In the genomic region with DNA sequence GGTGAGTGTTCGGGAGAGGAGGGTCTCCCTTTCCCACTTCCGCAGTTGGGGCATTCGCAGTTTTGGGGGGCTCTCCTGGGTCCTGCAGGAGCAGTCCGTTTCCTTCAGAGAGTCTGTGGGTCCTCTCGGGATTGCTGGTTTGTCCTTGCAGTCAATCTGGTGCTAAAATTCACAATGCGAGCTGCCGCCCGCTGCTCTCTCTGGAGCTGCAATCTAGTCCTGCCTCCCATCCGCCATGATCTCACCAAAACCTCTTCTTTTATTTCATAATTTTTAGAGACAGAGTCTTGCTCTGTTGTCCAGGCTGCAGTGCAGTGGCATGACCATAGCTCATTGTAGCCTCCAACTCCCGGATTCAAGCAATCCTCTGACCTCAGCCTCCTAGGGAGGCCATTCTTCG, we compare ENCODE assay signal across 22 cellular contexts. TPM values are rescaled to one million over a fixed set of nuclear protein-coding genes. Genes with fewer than 3 reads are reported as not detected.
A peak's percentile ranks its signal among the peaks of the same experiment; 100 is the strongest.
DNase-seq lines count a peak whose midpoint lies in the region; ATAC-seq, FAIRE-seq and TF ChIP-seq lines count a peak whose summit lies in the region.
"Had no signal": no experiment of that assay in that cellular context is flagged by ENCODE, and none has a peak within 500 bp of the region (broad histone marks: within the 10 kb centered on the region; RNA-seq: fewer than 3 reads in every experiment).

No MANE protein-coding gene starts in this region.

- H3K4me1 ChIP-seq in ES-I3 (ENCODE audit: insufficient read depth, low read length) (no peaks in the 10 kb centered on the region), GM12878 (ENCODE audit: control insufficient read depth, insufficient read depth, low read length) (no peaks in the 10 kb centered on the region)
- H3K4me1 ChIP-seq: BE2C, breast epithelium, gastroesophageal sphincter, tibial nerve had no signal

- no peak overlapping the region for H3K4me3 ChIP-seq in GM12878
- H3K4me3 ChIP-seq: breast epithelium, gastroesophageal sphincter, lung, tibial nerve had no signal

- no peak for TF ChIP-seq EP300 in GM12878 (IDR thresholded peaks at IDR 0.05; ENCODE audit: borderline replicate concordance in 1 of 2, control insufficient read depth in 1 of 2, low read depth in 2 of 2, low read length in 2 of 2)

- TF ChIP-seq CTCF in GM12878 (IDR thresholded peaks at IDR 0.05 in 2 of 3, conservative IDR thresholded peaks at IDR 0.05 in 1 of 3; ENCODE audit: control insufficient read depth in 2 of 3, extremely low read depth in 1 of 3, insufficient read depth in 1 of 3, low read depth in 3 of 3, low read length in 3 of 3) (no peak), natural killer cell (IDR thresholded peaks at IDR 0.05) (no peak)

- no peaks in the 10 kb centered on the region for H3K36me3 Mint-ChIP-seq in T-helper 2 cell treated with Interferon-gamma antibody and Interleukin-4, amounts not matched to agents 5 μg/mL and 100 μg/mL, for 36 hours (ENCODE audit: low read depth)
- H3K36me3 Mint-ChIP-seq in natural killer cell, result no peaks in the 10 kb centered on the region

- no peak overlapping the region for H3K27ac Mint-ChIP-seq in T-helper 2 cell treated with Interferon-gamma antibody and Interleukin-4, amounts not matched to agents 5 μg/mL and 100 μg/mL, for 36 hours
- no peak overlapping the region for H3K27ac Mint-ChIP-seq in natural killer cell
- H3K27ac Mint-ChIP-seq: activated naive CD8-positive, alpha-beta T cell had no signal

- in situ Hi-C loops in GM12878 (cut with MboI), result no loop called here

- no peaks in the 10 kb centered on the region for H3K27me3 Mint-ChIP-seq in T-helper 2 cell treated with Interferon-gamma antibody and Interleukin-4, amounts not matched to agents 5 μg/mL and 100 μg/mL, for 36 hours (ENCODE audit: low read depth)
- H3K27me3 Mint-ChIP-seq in natural killer cell (ENCODE audit: low read depth in 2 of 2), result no peaks in the 10 kb centered on the region
- H3K27me3 Mint-ChIP-seq: activated naive CD8-positive, alpha-beta T cell; naive thymus-derived CD4-positive, alpha-beta T cell had no signal

- no peak for DNase-seq in T-helper 2 cell treated with Interferon-gamma antibody and Interleukin-4, amounts not matched to agents 5 μg/mL and 100 μg/mL, for 36 hours (ENCODE audit: low spot score)
- DNase-seq in T-helper 2 cell (no peak), GM12878 (ENCODE audit: low read depth, low spot score) (no peak), natural killer cell (no peak), NCI-H345 (lab: John Stamatoyannopoulos, UW) (no peak), substantia nigra (lab: John Stamatoyannopoulos, UW) (no peak)
- DNase-seq: 8988T; BE2C; H7; Kasumi-1; naive thymus-derived CD4-positive, alpha-beta T cell; NCI-H748 treated with DMSO at 0.1 percent for 48 hours; SHP77 treated with DMSO at 0.1 percent for 48 hours; T-helper 9 cell had no signal

- no peaks in the 10 kb centered on the region for H3K79me2 ChIP-seq in GM12878 (ENCODE audit: control insufficient read depth, insufficient read depth, low read length)

- SMC1A ChIA-PET in GM12878 (lab: Charles Lee; ENCODE audit: uncharacterized antibody, unreplicated experiment), result interaction anchor here (1.0 kb wide), 1 partner anchor 97 kb away, joined by 3 read pairs; no protein-coding TSS in a partner anchor

- H3K4me1 Mint-ChIP-seq in T-helper 2 cell treated with Interferon-gamma antibody and Interleukin-4, amounts not matched to agents 5 μg/mL and 100 μg/mL, for 36 hours (ENCODE audit: low read depth), result peaks cover 17% of the 10 kb centered on the region
- H3K4me1 Mint-ChIP-seq in natural killer cell, result peaks cover 10 to 11% of the 10 kb centered on the region in 2 donors

- H3K9me3 Mint-ChIP-seq in T-helper 2 cell treated with Interferon-gamma antibody and Interleukin-4, amounts not matched to agents 5 μg/mL and 100 μg/mL, for 36 hours, result no peaks in the 10 kb centered on the region
- no peaks in the 10 kb centered on the region for H3K9me3 Mint-ChIP-seq in natural killer cell

- WGBS in GM12878 (ENCODE audit: insufficient coverage, insufficient replicate concordance, low lambda C conversion rate, missing lambda C conversion rate), result 97% methylated on average over 11 of the region's 11 CpGs

- POLR2A ChIA-PET in GM12878 (lab: Charles Lee), result interaction anchor here (0.6 kb wide), 1 partner anchor 106 kb away, joined by 3 read pairs; no protein-coding TSS in a partner anchor

- H3K27ac ChIP-seq in GM12878 (ENCODE audit: control insufficient read depth, insufficient read depth) (no peak overlapping the region), substantia nigra (ENCODE audit: low read depth, low read length, poor library complexity, severe bottlenecking) (no peak overlapping the region)
- H3K27ac ChIP-seq: breast epithelium, gastroesophageal sphincter, tibial nerve had no signal

- BruUV-seq in GM12878 (replicated peaks; lab: Mats Ljungman, UMichigan), result no TSS peak

- H4K20me1 ChIP-seq in GM12878 (ENCODE audit: control insufficient read depth, insufficient read depth), result no peaks in the 10 kb centered on the region

- H3K27me3 ChIP-seq in GM12878 (replicated peaks in 1 of 2; ENCODE audit: control insufficient read depth in 2 of 2, insufficient read depth in 2 of 2, low read length in 1 of 2), result no peaks in the 10 kb centered on the region
- H3K27me3 ChIP-seq: BE2C, breast epithelium, gastroesophageal sphincter, tibial nerve had no signal

- no peaks in the 10 kb centered on the region; the same call in 1 of the 2 replicates for H3K36me3 ChIP-seq in ES-I3 (ENCODE audit: insufficient read depth, low read length)
- H3K36me3 ChIP-seq in GM12878 (ENCODE audit: control insufficient read depth in 2 of 2, insufficient read depth in 2 of 2, low read length in 1 of 2), result peaks cover 0 to 3% of the 10 kb centered on the region in 2 experiments
- H3K36me3 ChIP-seq: breast epithelium, gastroesophageal sphincter, tibial nerve had no signal

- FAIRE-seq in GM12878 (lab: Jason Lieb, UNC), result no peak

- no peak for ATAC-seq in GM12878
- ATAC-seq in natural killer cell, result no peak
- no peak for ATAC-seq in SK-N-SH treated with all-trans-retinoic acid at 6 μM for 48 hours
- ATAC-seq: activated CD4-positive, CD25-positive, alpha-beta regulatory T cell treated with anti-CD3 and anti-CD28 coated beads, Interleukin-2, amount 50 U/mL, for 24 hours; gastroesophageal sphincter; naive thymus-derived CD4-positive, alpha-beta T cell had no signal

- TF ChIP-seq RAD21 in GM12878 (IDR thresholded peaks at IDR 0.05; ENCODE audit: insufficient read depth, low read depth, low read length), result no peak

- CTCF ChIA-PET in GM12878 (lab: Yijun Ruan, JAX), result interaction anchor here (0.8 to 2.6 kb wide), 6 partner anchors 17 to 1076 kb away, joined by 3 to 8 read pairs (median 4); no protein-coding TSS in a partner anchor

- no peak overlapping the region for H2AFZ ChIP-seq in GM12878 (ENCODE audit: control insufficient read depth, low read depth, low read length)

- RAD21 ChIA-PET in GM12878 (lab: Charles Lee; ENCODE audit: unreplicated experiment), result no interaction called here

- H3K4me3 Mint-ChIP-seq in T-helper 2 cell treated with Interferon-gamma antibody and Interleukin-4, amounts not matched to agents 5 μg/mL and 100 μg/mL, for 36 hours, result peak overlapping the region; percentile 73
- H3K4me3 Mint-ChIP-seq in natural killer cell, result peak overlapping the region; percentile 67

- no peak for TF ChIP-seq POLR2A in GM12878 (IDR thresholded peaks at IDR 0.05; ENCODE audit: low read depth, low read length)

- H3K9ac ChIP-seq in ES-I3 (ENCODE audit: low read depth, low read length), result peak overlapping the region; percentile 60; the same call in 1 of the 2 replicates
- no peak overlapping the region for H3K9ac ChIP-seq in GM12878 (ENCODE audit: control insufficient read depth, insufficient read depth, low read length)

- H3K9me3 ChIP-seq in ES-I3 (ENCODE audit: control insufficient read depth, insufficient read depth, low read length) (no peaks in the 10 kb centered on the region), GM12878 (replicated peaks; ENCODE audit: control insufficient read depth, insufficient read depth, low read length) (no peaks in the 10 kb centered on the region)
- H3K9me3 ChIP-seq: BE2C, breast epithelium, gastroesophageal sphincter, tibial nerve had no signal

- intact Hi-C loops in GM12878 (cut with micrococcal nuclease; ENCODE audit: unreplicated experiment), result no loop called here
- intact Hi-C loops in natural killer cell (cut with micrococcal nuclease), result no loop called here

- H3K4me2 ChIP-seq in GM12878 (ENCODE audit: control insufficient read depth, insufficient read depth), result peak overlapping the region; percentile 25; the same call in 1 of the 2 replicates

RNA-seq across cellular contexts. Expression of a gene that starts 22.5 kb away (rescaled TPM):
- total RNA-seq in GM12878 (2013; cell fraction: nucleolus; rRNA removed), result 20.0 and 22.7 TPM in 2 replicates
- 8.0 and 8.8 TPM in 2 replicates for total RNA-seq in GM12878 (2014; rRNA removed)
- total RNA-seq in GM12878 (2014; rRNA removed; fragmentation: Illumina TruSeq; extraction: Trizol), result 6.1 and 8.7 TPM in 2 replicates
- total RNA-seq in GM12878 (2021), result 17.3 and 21.0 TPM in 2 replicates
- polyA plus RNA-seq in GM12878 (2011; ENCODE audit: low read depth), result 2.8 TPM
- 8.1 and 10.5 TPM in 2 replicates for polyA plus RNA-seq in GM12878 (2011; rRNA removed)
- polyA plus RNA-seq in GM12878 (2011; cell fraction: cytosol; rRNA removed), result 9.2 and 11.4 TPM in 2 replicates
- polyA plus RNA-seq in GM12878 (2011; cell fraction: nucleus; rRNA removed), result 11.9 and 12.3 TPM in 2 replicates
- 2.7 and 5.4 TPM in 2 replicates for polyA plus RNA-seq in GM12878 (2012)
- 2.4 and 2.5 TPM in 2 replicates for polyA plus RNA-seq in GM12878 (2014; fragmentation: Illumina TruSeq; extraction: Trizol)
- 10 to 100 TPM in 1 of 2 experiments, 1 to 10 TPM in 1; 3.5 to 12.7 TPM for polyA plus RNA-seq in GM12878 (2014; fragmentation: Nextera tagmentation; extraction: Ambion mirVana)
- 7.0 and 7.7 TPM in 2 replicates for polyA plus RNA-seq in GM12878 (2014; rRNA removed)
- 10 to 100 TPM; 12.3 to 14.2 TPM for polyA plus RNA-seq in GM12878 (2016; fragmentation: Nextera tagmentation; extraction: Ambion mirVana)
- 32.8 and 37.6 TPM in 2 replicates for polyA minus RNA-seq in GM12878 (2011; rRNA and poly(A)+ RNA removed)
- 12.8 and 13.9 TPM in 2 replicates for polyA minus RNA-seq in GM12878 (2011; cell fraction: cytosol; rRNA and poly(A)+ RNA removed)
- polyA minus RNA-seq in GM12878 (2011; cell fraction: nucleus; rRNA and poly(A)+ RNA removed), result 14.7 and 21.2 TPM in 2 replicates
- 1 to 10 TPM; 4.0 to 6.9 (median 5.3) TPM for total RNA-seq in natural killer cell

RNA-seq across cellular contexts. Expression of a gene that starts 22.8 kb away (rescaled TPM):
- 11.6 and 12.8 TPM in 2 replicates for total RNA-seq in GM12878 (2013; cell fraction: nucleolus; rRNA removed)
- 21.4 and 22.5 TPM in 2 replicates for total RNA-seq in GM12878 (2014; rRNA removed)
- 9.3 and 10.1 TPM in 2 replicates for total RNA-seq in GM12878 (2014; rRNA removed; fragmentation: Illumina TruSeq; extraction: Trizol)
- 25.7 and 26.6 TPM in 2 replicates for total RNA-seq in GM12878 (2021)
- polyA plus RNA-seq in GM12878 (2011; ENCODE audit: low read depth), result 4.4 TPM
- 15.6 and 16.7 TPM in 2 replicates for polyA plus RNA-seq in GM12878 (2011; rRNA removed)
- 16.6 and 16.8 TPM in 2 replicates for polyA plus RNA-seq in GM12878 (2011; cell fraction: cytosol; rRNA removed)
- polyA plus RNA-seq in GM12878 (2011; cell fraction: nucleus; rRNA removed), result 8.8 and 10.3 TPM in 2 replicates
- 9.7 and 10.8 TPM in 2 replicates for polyA plus RNA-seq in GM12878 (2012)
- 9.3 and 11.4 TPM in 2 replicates for polyA plus RNA-seq in GM12878 (2014; fragmentation: Illumina TruSeq; extraction: Trizol)
- polyA plus RNA-seq in GM12878 (2014; fragmentation: Nextera tagmentation; extraction: Ambion mirVana), result 1 to 10 TPM; 2.5 to 4.4 TPM
- 15.2 and 16.6 TPM in 2 replicates for polyA plus RNA-seq in GM12878 (2014; rRNA removed)
- 10 to 100 TPM; 12.1 to 17.3 TPM for polyA plus RNA-seq in GM12878 (2016; fragmentation: Nextera tagmentation; extraction: Ambion mirVana)
- 18.5 and 19.7 TPM in 2 replicates for polyA minus RNA-seq in GM12878 (2011; rRNA and poly(A)+ RNA removed)
- 7.8 and 11.7 TPM in 2 replicates for polyA minus RNA-seq in GM12878 (2011; cell fraction: cytosol; rRNA and poly(A)+ RNA removed)
- 5.1 and 9.2 TPM in 2 replicates for polyA minus RNA-seq in GM12878 (2011; cell fraction: nucleus; rRNA and poly(A)+ RNA removed)
- total RNA-seq in natural killer cell, result 10 to 100 TPM; 24.4 to 37.2 (median 30.4) TPM
